ENCODE assay signal across 8 cellular contexts in the genomic region with DNA sequence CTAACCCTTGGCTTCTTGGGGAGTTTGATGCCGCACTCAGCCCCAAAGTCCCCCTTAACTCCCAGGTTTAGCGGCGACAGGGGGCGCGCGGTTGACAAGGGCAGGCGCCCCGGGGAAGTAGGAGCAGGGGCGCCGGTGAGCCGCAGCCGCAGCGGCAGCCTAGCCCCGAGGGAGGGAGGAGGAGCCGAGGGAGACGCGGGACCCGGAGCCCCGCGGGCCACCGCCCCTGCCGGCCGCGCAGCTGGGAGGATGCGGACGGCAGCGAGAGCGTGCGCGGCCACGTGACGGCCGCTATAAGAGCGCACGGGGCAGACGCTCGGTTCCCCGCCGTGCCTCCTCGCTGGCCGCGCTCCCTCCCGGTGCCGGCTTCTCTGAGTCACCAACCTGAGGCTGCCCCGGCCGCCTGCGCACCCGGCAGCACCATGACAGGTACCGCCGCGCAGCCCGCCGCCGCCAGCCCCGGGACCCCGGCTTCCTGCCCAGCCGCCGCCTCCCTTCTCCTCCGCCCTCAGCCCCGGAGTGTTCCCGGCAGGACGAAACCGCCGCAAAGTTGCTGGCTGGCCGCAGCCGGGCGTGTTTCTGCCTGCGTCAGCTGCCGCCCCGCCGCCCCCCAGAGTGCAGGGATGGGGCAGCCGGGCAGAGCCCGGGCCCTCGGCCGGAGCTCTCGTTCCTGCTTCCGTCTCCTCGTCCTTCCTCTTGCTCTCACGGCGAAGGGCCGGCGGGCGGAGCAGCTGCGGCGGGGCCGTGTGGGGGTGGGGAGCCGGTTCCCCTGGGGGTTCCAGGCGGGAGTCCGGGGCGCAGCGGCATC. TPM values are rescaled to one million over a fixed set of nuclear protein-coding genes. Genes with fewer than 3 reads are reported as not detected.
A peak's percentile ranks its signal among the peaks of the same experiment; 100 is the strongest.
DNase-seq lines count a peak whose midpoint lies in the region; ATAC-seq and TF ChIP-seq lines count a peak whose summit lies in the region.

A gene (plus strand): TSS at position 322 of the 808 bp plus-strand sequence. CDS start 101 bp downstream, at position 423.

- H3K36me3 Mint-ChIP-seq in activated CD4-positive, alpha-beta T cell treated with anti-CD3 and anti-CD28 coated beads, Interleukin-2, amount 10 ng/mL, durations not matched to agents 7 days and 5 days (ENCODE audit: low read depth), result peaks cover 30% of the 10 kb centered on the region

- TF ChIP-seq CTCF in AG09309 (IDR thresholded peaks at IDR 0.05; ENCODE audit: control insufficient read depth, insufficient read depth, low read depth, low read length, missing control alignments), result peak; percentile 32

- H3K27ac Mint-ChIP-seq in activated CD4-positive, alpha-beta T cell treated with anti-CD3 and anti-CD28 coated beads, Interleukin-2, amount 10 ng/mL, durations not matched to agents 7 days and 5 days, result peak within 1 kb of the TSS; percentile 86

- H3K4me3 Mint-ChIP-seq in activated CD4-positive, alpha-beta T cell treated with anti-CD3 and anti-CD28 coated beads, Interleukin-2, amount 10 ng/mL, durations not matched to agents 7 days and 5 days, result peak within 1 kb of the TSS; percentile 75

- peak; percentile 21 for DNase-seq in AG09309 (ENCODE audit: low read depth)
- peak; percentile 67 for DNase-seq in NCI-H460 (ENCODE audit: extremely low read depth, low read depth)
- peak; percentile 73 for DNase-seq in activated CD4-positive, alpha-beta T cell treated with anti-CD3 and anti-CD28 coated beads, Interleukin-2, amount 10 ng/mL, durations not matched to agents 7 days and 5 days
- peak; percentile 47 for DNase-seq in dedifferentiated amniotic fluid mesenchymal stem cell (ENCODE audit: extremely low spot score)
- peak; percentile 85 for DNase-seq in left lobe of liver (ENCODE audit: low spot score)
- DNase-seq in stimulated activated CD4-positive, alpha-beta T cell treated with anti-CD3 and anti-CD28 coated beads, Interleukin-2, amount 100 ng/mL, for 48 hours, result peak; percentile 55 to 66

- ATAC-seq in GM18868 (IDR thresholded peaks at IDR 0.05; ENCODE audit: unreplicated experiment), result peak; percentile 88
- ATAC-seq in HG03103 (IDR thresholded peaks at IDR 0.05; ENCODE audit: low read depth, unreplicated experiment), result peak; percentile 84
- peak; percentile 92 for ATAC-seq in left lobe of liver

- no peaks in the 10 kb centered on the region for H3K9me3 Mint-ChIP-seq in activated CD4-positive, alpha-beta T cell treated with anti-CD3 and anti-CD28 coated beads, Interleukin-2, amount 10 ng/mL, durations not matched to agents 7 days and 5 days

- H3K4me1 Mint-ChIP-seq in activated CD4-positive, alpha-beta T cell treated with anti-CD3 and anti-CD28 coated beads, Interleukin-2, amount 10 ng/mL, durations not matched to agents 7 days and 5 days, result peaks cover 30% of the 10 kb centered on the region

- peak within 1 kb of the TSS; percentile 67 for H3K4me3 ChIP-seq in AG09309 (ENCODE audit: control insufficient read depth, low read depth, low read length)

- no peaks in the 10 kb centered on the region for H3K27me3 Mint-ChIP-seq in activated CD4-positive, alpha-beta T cell treated with anti-CD3 and anti-CD28 coated beads, Interleukin-2, amount 10 ng/mL, durations not matched to agents 7 days and 5 days

- CTCF ChIA-PET in activated CD4-positive, alpha-beta T cell treated with anti-CD3 and anti-CD28 coated beads, Interleukin-2, amount 10 ng/mL, durations not matched to agents 7 days and 5 days (lab: Charles Lee), result interaction anchor here (0.9 to 1.6 kb wide), 6 partner anchors 10 to 289 kb away, joined by 3 to 5 read pairs (median 4); no protein-coding TSS in a partner anchor

- POLR2A ChIA-PET in activated CD4-positive, alpha-beta T cell treated with anti-CD3 and anti-CD28 coated beads, Interleukin-2, amount 10 ng/mL, durations not matched to agents 7 days and 5 days (lab: Charles Lee), result interaction anchor here (0.5 kb wide), 1 partner anchor 713 kb away, joined by 3 read pairs; no protein-coding TSS in a partner anchor

RNA-seq across cellular contexts. Expression of the gene that starts here (rescaled TPM):
- total RNA-seq in NCI-H460 (2014; rRNA removed; shearing (Covaris generic)), result 27.7 and 28.7 TPM in 2 replicates
- polyA plus RNA-seq in NCI-H460 (2014; cell fraction: nucleus; rRNA removed), result 17.6 and 21.6 TPM in 2 replicates
- 10 to 100 TPM; 32.6 to 38.5 TPM for total RNA-seq in activated CD4-positive, alpha-beta T cell treated with anti-CD3 and anti-CD28 coated beads, Interleukin-2, amount 10 ng/mL, durations not matched to agents 7 days and 5 days
- 6.6 TPM for total RNA-seq in left lobe of liver

Comparison
In these comparisons a context has a peak if more than half of its experiments do, and no peak if none do; other contexts are left out.
1. Peak in every context shown above with its lines: DNase-seq, ATAC-seq and H3K4me3 ChIP-seq.
2. DNase-seq: peak in every context shown above with its lines; median percentile 85 in left lobe of liver; 73 in activated CD4-positive, alpha-beta T cell treated with anti-CD3 and anti-CD28 coated beads, Interleukin-2, amount 10 ng/mL, durations not matched to agents 7 days and 5 days; 67 in NCI-H460; 60 in stimulated activated CD4-positive, alpha-beta T cell treated with anti-CD3 and anti-CD28 coated beads, Interleukin-2, amount 100 ng/mL, for 48 hours; 47 in dedifferentiated amniotic fluid mesenchymal stem cell; 21 in AG09309.